In the genomic region with DNA sequence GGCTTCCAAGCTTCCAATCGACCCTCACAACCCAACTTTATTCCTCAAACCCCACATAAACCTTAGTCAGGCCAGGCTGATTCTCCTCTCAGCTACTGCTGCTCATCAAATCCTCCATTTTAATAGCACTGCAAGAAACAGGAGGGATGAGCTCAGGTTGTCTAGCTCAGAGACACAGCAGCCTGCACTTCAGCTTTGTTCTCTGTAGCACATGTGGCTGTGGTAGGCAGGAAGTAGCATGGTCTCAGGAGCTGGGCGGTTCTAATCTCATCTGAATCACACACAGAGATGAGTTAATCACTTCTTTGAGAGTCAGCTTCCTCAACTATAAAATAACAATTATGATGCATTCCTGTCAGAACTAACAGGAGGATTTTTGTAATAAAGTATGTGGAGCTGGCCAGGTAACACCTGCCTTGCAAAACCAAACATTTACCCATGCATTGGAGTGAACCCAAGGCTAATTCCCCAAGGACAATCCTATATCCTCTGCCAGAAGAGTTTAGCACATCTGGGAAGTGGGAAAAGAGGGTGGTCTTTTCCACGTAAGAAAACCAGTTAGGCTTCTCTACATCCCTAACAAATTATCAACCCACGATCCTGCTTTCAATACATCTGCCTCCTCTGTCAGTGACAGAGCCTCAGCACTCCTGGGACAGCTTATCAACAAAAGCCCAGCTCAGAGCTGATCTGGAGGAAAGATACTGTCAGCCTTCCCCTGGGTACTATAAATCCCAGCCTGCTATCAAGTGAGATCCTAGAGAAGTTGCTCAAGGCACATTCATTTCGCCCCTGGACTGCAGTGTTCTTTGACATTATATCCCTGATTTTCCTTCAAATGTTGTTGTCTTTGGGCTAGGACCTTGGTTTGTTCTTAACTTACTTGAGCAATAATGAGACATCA, we compare ENCODE assay signal across 8 cellular contexts. TPM values are rescaled to one million over a fixed set of nuclear protein-coding genes. Genes with fewer than 3 reads are reported as not detected.
DNase-seq lines count a peak whose midpoint lies in the region; ATAC-seq and TF ChIP-seq lines count a peak whose summit lies in the region.

No MANE protein-coding gene starts in this region.

- no peaks in the 10 kb centered on the region for H3K27me3 ChIP-seq in uterus

- no peaks in the 10 kb centered on the region for H3K9me3 ChIP-seq in uterus

- no peak overlapping the region for H3K27ac ChIP-seq in uterus

- no peak for TF ChIP-seq CTCF in uterus (IDR thresholded peaks at IDR 0.05)

- intact Hi-C loops in uterus (cut with DNase I; ENCODE audit: low total_unique reads) = no loop called here

- DNase-seq in EH (ENCODE audit: low read depth) = peak; percentile 85
- DNase-seq in OCI-M1 (lab: John Stamatoyannopoulos, UW) = peak; percentile 72
- peak; percentile 15 to 21 for DNase-seq in activated T-helper 1 cell treated with anti-CD3 and anti-CD28 coated beads, Interleukin-2, amount 50 U/mL, for 16 hours (ENCODE audit: low read depth in 1 of 2, low spot score in 1 of 2)
- DNase-seq in kidney tubule cell (ENCODE audit: low spot score) = peak; percentile 91
- DNase-seq in stimulated activated CD8-positive, alpha-beta memory T cell treated with anti-CD3 and anti-CD28 coated beads, Interleukin-7, amount 100 ng/mL, for 4 hours (ENCODE audit: low read depth in 2 of 2) = peak; percentile 52 to 58
- no peak for DNase-seq in uterus
- DNase-seq in cerebellar cortex (ENCODE audit: low spot score) = no peak

- TF ChIP-seq POLR2A in uterus (IDR thresholded peaks at IDR 0.05) = no peak

- no peaks in the 10 kb centered on the region for H3K36me3 ChIP-seq in uterus

- ATAC-seq in HG02763 (IDR thresholded peaks at IDR 0.05; ENCODE audit: unreplicated experiment) = peak; percentile 61

- H3K4me1 ChIP-seq in uterus = no peaks in the 10 kb centered on the region

- H3K4me3 ChIP-seq in uterus = no peak overlapping the region

RNA-seq across cellular contexts. Expression of gene ELOVL6, which starts 32.8 kb away (rescaled TPM):
- total RNA-seq in uterus = 10 to 100 TPM in 1 of 4 donors, 1 to 10 TPM in 2, not detected in 1; 5.5 to 12.9 (median 9.7) TPM

Comparison
In these comparisons a context has a peak if more than half of its experiments do, and no peak if none do; other contexts are left out.
1. DNase-seq: peak in EH (single experiment), OCI-M1 (single experiment), activated T-helper 1 cell treated with anti-CD3 and anti-CD28 coated beads, Interleukin-2, amount 50 U/mL, for 16 hours (2 of 2), kidney tubule cell (single experiment) and stimulated activated CD8-positive, alpha-beta memory T cell treated with anti-CD3 and anti-CD28 coated beads, Interleukin-7, amount 100 ng/mL, for 4 hours (2 of 2); none in uterus (0 of 2) and cerebellar cortex (single experiment).